In the genomic region with DNA sequence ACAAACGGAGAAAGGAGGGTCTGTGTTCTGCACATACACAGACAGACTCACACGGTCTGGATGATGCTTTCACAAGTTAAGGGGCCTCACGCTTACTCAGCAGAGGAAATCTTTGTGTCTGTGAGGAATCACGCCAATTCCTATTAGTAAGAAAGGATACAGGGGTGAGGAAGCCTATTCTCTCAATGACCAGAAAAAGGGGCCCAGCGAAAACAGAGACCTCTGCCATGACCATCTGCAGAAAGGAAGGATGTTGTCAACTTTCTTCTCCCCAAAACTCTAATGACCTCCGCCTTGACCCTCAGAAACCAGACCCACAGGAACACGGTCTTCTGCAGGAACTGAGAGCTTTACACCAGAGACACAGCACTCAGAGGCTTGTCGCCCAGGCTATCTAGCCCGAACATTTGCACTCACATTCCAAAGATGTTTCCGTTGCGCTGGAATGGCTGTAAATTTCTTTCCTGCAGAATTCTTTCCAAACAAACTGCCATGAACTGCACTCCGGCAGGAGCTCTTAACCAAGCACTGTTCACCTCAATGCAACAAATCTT, we compare ENCODE assay signal across 8 cellular contexts.
A peak's percentile ranks its signal among the peaks of the same experiment; 100 is the strongest.
DNase-seq lines count a peak whose midpoint lies in the region; ATAC-seq and TF ChIP-seq lines count a peak whose summit lies in the region.

No MANE protein-coding gene starts in this region.

- no TSS peak for BruUV-seq in Calu3 (replicated peaks; lab: Mats Ljungman, UMichigan)

- H3K4me3 Mint-ChIP-seq in Calu3 (ENCODE audit: low read depth, unreplicated experiment): no peak overlapping the region

- H3K27ac ChIP-seq in right lobe of liver (peak overlapping the region; percentile 24 to 67 (median 37)), suprapubic skin (peak overlapping the region; percentile 67)

- intact Hi-C loops in right lobe of liver (cut with DNase I): no loop called here
- intact Hi-C loops in Calu3 (cut with micrococcal nuclease; ENCODE audit: unreplicated experiment): loop anchor here (10.0 kb wide), 1 partner anchor 167 kb away; no protein-coding TSS in a partner anchor

- 47% methylated on average over 7 of the region's 12 CpGs for WGBS in right lobe of liver (ENCODE audit: insufficient coverage, low coverage, low lambda C conversion rate, missing lambda C conversion rate)
- WGBS in suprapubic skin: 43% methylated on average over 12 of the region's 12 CpGs

- H3K4me1 ChIP-seq in right lobe of liver: no peaks in the 10 kb centered on the region
- peaks cover 17% of the 10 kb centered on the region for H3K4me1 ChIP-seq in suprapubic skin

- CTCF ChIA-PET in Calu3 (lab: Charles Lee): no interaction called here

- peaks cover 23% of the 10 kb centered on the region for H3K27me3 Mint-ChIP-seq in Calu3 (ENCODE audit: unreplicated experiment)

- DNase-seq in HT1080 (ENCODE audit: low read depth) (peak; percentile 30), dermis microvascular lymphatic vessel endothelial cell (ENCODE audit: low read depth in 2 of 2) (peak; percentile 82 to 95), right lobe of liver (peak in 1 of 3 donors; percentile 24), suprapubic skin (ENCODE audit: low spot score in 2 of 2) (no peak), Calu3 (no peak), NCI-H446 (lab: John Stamatoyannopoulos, UW) (no peak), NCI-H1930 (lab: John Stamatoyannopoulos, UW) (no peak)

- peaks cover 4% of the 10 kb centered on the region for H3K36me3 Mint-ChIP-seq in Calu3 (ENCODE audit: insufficient read depth, unreplicated experiment)

- TF ChIP-seq POLR2A in right lobe of liver (IDR thresholded peaks at IDR 0.05) (peak; percentile 17), suprapubic skin (IDR thresholded peaks at IDR 0.05) (no peak)

- H3K4me3 ChIP-seq in right lobe of liver (peak overlapping the region in 1 of 3 donors; percentile 20), suprapubic skin (peak overlapping the region; percentile 33)

- H3K27ac Mint-ChIP-seq in Calu3 (ENCODE audit: unreplicated experiment): no peak overlapping the region

- TF ChIP-seq CTCF in right lobe of liver (IDR thresholded peaks at IDR 0.05) (no peak), suprapubic skin (IDR thresholded peaks at IDR 0.05) (no peak), Calu3 (IDR thresholded peaks at IDR 0.05; ENCODE audit: unreplicated experiment) (no peak)

- TF ChIP-seq EP300 in suprapubic skin (IDR thresholded peaks at IDR 0.05): no peak

- H3K9me3 ChIP-seq in right lobe of liver (no peaks in the 10 kb centered on the region), suprapubic skin (no peaks in the 10 kb centered on the region)

- ATAC-seq in right lobe of liver: peak; percentile 65 to 87 (median 76)
- ATAC-seq in GM21737 (IDR thresholded peaks at IDR 0.05; ENCODE audit: unreplicated experiment): no peak

- peaks cover 9% of the 10 kb centered on the region for H3K4me1 Mint-ChIP-seq in Calu3 (ENCODE audit: low read depth, unreplicated experiment)

- no peaks in the 10 kb centered on the region for H3K9me3 Mint-ChIP-seq in Calu3 (ENCODE audit: low read depth, unreplicated experiment)

- H3K36me3 ChIP-seq in right lobe of liver: no peaks in the 10 kb centered on the region
- no peaks in the 10 kb centered on the region for H3K36me3 ChIP-seq in suprapubic skin

- H3K27me3 ChIP-seq in right lobe of liver: no peaks in the 10 kb centered on the region
- no peaks in the 10 kb centered on the region for H3K27me3 ChIP-seq in suprapubic skin

Comparison
In these comparisons a context has a peak if more than half of its experiments do, and no peak if none do; other contexts are left out.
1. DNase-seq: peak in HT1080 (single experiment) and dermis microvascular lymphatic vessel endothelial cell (2 of 2); none in suprapubic skin (0 of 2), Calu3 (single experiment), NCI-H446 (0 of 2) and NCI-H1930 (0 of 2).